8 cellular contexts compared by ENCODE assay signal in the genomic region with DNA sequence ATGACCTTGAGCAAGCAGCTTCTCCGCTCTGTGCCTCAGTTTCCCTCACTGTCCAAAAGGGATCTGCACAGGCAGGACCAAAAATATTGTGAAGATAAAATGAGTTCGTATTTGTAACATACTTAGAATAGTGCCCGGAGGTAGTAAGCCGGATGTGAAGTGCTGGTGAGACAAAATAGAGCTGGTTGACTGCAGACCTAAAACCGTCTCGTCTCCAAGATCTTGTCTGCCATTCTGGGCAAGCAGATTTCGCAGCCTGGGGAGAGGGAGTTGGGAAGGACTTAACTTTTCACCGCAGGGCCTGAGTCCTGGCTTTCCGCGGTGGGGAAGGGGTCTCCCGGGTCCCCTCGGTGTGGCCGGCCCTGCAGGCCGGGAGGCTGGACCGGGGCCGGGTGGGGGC. TPM values are rescaled to one million over a fixed set of nuclear protein-coding genes. Genes with fewer than 3 reads are reported as not detected.
DNase-seq lines count a peak whose midpoint lies in the region; ATAC-seq and TF ChIP-seq lines count a peak whose summit lies in the region.

No MANE protein-coding gene starts in this region.

- H3K4me1 Mint-ChIP-seq in activated CD4-positive, alpha-beta T cell treated with anti-CD3 and anti-CD28 coated beads, Interleukin-2, amount 10 ng/mL, durations not matched to agents 24 days and 14 days: peaks cover 18% of the 10 kb centered on the region
- peaks cover 18% of the 10 kb centered on the region for H3K4me1 Mint-ChIP-seq in WTC11
- H3K4me1 Mint-ChIP-seq in stimulated activated naive CD8-positive, alpha-beta T cell treated with anti-CD3 and anti-CD28 coated beads, Interleukin-15, amount 100 ng/mL, for 72 hours: peaks cover 6% of the 10 kb centered on the region

- peak overlapping the region; percentile 56 for H3K4me3 ChIP-seq in iPS-18a (ENCODE audit: low read length)
- H3K4me3 ChIP-seq in SJCRH30: no peak overlapping the region

- H3K36me3 Mint-ChIP-seq in activated CD4-positive, alpha-beta T cell treated with anti-CD3 and anti-CD28 coated beads, Interleukin-2, amount 10 ng/mL, durations not matched to agents 24 days and 14 days (ENCODE audit: low read depth): no peaks in the 10 kb centered on the region
- H3K36me3 Mint-ChIP-seq in WTC11: no peaks in the 10 kb centered on the region

- peak overlapping the region; percentile 76 for H3K4me3 Mint-ChIP-seq in activated CD4-positive, alpha-beta T cell treated with anti-CD3 and anti-CD28 coated beads, Interleukin-2, amount 10 ng/mL, durations not matched to agents 24 days and 14 days
- peak overlapping the region; percentile 70 for H3K4me3 Mint-ChIP-seq in WTC11
- peak overlapping the region; percentile 51 to 70 for H3K4me3 Mint-ChIP-seq in stimulated activated naive CD8-positive, alpha-beta T cell treated with anti-CD3 and anti-CD28 coated beads, Interleukin-15, amount 100 ng/mL, for 72 hours

- H3K27me3 ChIP-seq in iPS-18a (ENCODE audit: control insufficient read depth, insufficient read depth, low read length) (peaks cover 50% of the 10 kb centered on the region), SJCRH30 (peaks cover 3% of the 10 kb centered on the region; the same call in 1 of the 2 replicates)

- H3K4me1 ChIP-seq in iPS-18a (ENCODE audit: control insufficient read depth, low read depth, low read length) (peaks cover 19% of the 10 kb centered on the region), SJCRH30 (no peaks in the 10 kb centered on the region; the same call in 1 of the 2 replicates)

- DNase-seq in activated CD4-positive, alpha-beta T cell treated with anti-CD3 and anti-CD28 coated beads, Interleukin-2, amount 10 ng/mL, durations not matched to agents 24 days and 14 days: peak; percentile 69
- no peak for DNase-seq in activated CD4-positive, alpha-beta T cell treated with anti-CD3 and anti-CD28 coated beads, Interleukin-2, amount 50 U/mL, for 48 hours
- DNase-seq in WTC11 (ENCODE audit: low spot score): no peak
- no peak for DNase-seq in stimulated activated naive CD8-positive, alpha-beta T cell treated with anti-CD3 and anti-CD28 coated beads, Interleukin-15, amount 100 ng/mL, for 72 hours
- DNase-seq in SJCRH30: no peak
- DNase-seq in NCI-H2196 treated with DMSO at 0.1 percent for 48 hours (lab: John Stamatoyannopoulos, UW; ENCODE audit: unreplicated experiment): no peak

- no peak for TF ChIP-seq CTCF in WTC11 (IDR thresholded peaks at IDR 0.05)

- intact Hi-C loops in activated CD4-positive, alpha-beta T cell treated with anti-CD3 and anti-CD28 coated beads, Interleukin-2, amount 10 ng/mL, durations not matched to agents 24 days and 14 days (cut with micrococcal nuclease): no loop called here

- POLR2A ChIA-PET in WTC11 (lab: Charles Lee): interaction anchor here (1.4 to 1.9 kb wide), 2 partner anchors 13 to 29 kb away, joined by 4 to 9 read pairs; no protein-coding TSS in a partner anchor

- H3K9me3 Mint-ChIP-seq in activated CD4-positive, alpha-beta T cell treated with anti-CD3 and anti-CD28 coated beads, Interleukin-2, amount 10 ng/mL, durations not matched to agents 24 days and 14 days: no peaks in the 10 kb centered on the region
- H3K9me3 Mint-ChIP-seq in WTC11: no peaks in the 10 kb centered on the region
- H3K9me3 Mint-ChIP-seq in stimulated activated naive CD8-positive, alpha-beta T cell treated with anti-CD3 and anti-CD28 coated beads, Interleukin-15, amount 100 ng/mL, for 72 hours: no peaks in the 10 kb centered on the region

- H3K9me3 ChIP-seq in iPS-18a (ENCODE audit: control insufficient read depth, low read depth, low read length) (no peaks in the 10 kb centered on the region), SJCRH30 (replicated peaks) (no peaks in the 10 kb centered on the region)

- ATAC-seq in WTC11 (no peak), GM19463 (IDR thresholded peaks at IDR 0.05; ENCODE audit: unreplicated experiment) (no peak)
- no peak for ATAC-seq in stimulated activated naive CD8-positive, alpha-beta T cell treated with anti-CD3 and anti-CD28 coated beads, Interleukin-15, amount 100 ng/mL, for 72 hours

- no peak overlapping the region for H3K27ac ChIP-seq in iPS-18a (ENCODE audit: low read length)
- no peak overlapping the region for H3K27ac ChIP-seq in SJCRH30

- CTCF ChIA-PET in WTC11 (lab: Charles Lee): interaction anchor here (0.8 to 3.4 kb wide), 3 partner anchors 13 to 226 kb away, joined by 3 to 27 read pairs (median 3); no protein-coding TSS in a partner anchor

- no peak overlapping the region for H3K9ac ChIP-seq in iPS-18a (ENCODE audit: low read length)

- H3K27ac Mint-ChIP-seq in activated CD4-positive, alpha-beta T cell treated with anti-CD3 and anti-CD28 coated beads, Interleukin-2, amount 10 ng/mL, durations not matched to agents 24 days and 14 days: peak overlapping the region; percentile 54
- no peak overlapping the region; the same call in 1 of the 2 replicates for H3K27ac Mint-ChIP-seq in WTC11
- no peak overlapping the region for H3K27ac Mint-ChIP-seq in stimulated activated naive CD8-positive, alpha-beta T cell treated with anti-CD3 and anti-CD28 coated beads, Interleukin-15, amount 100 ng/mL, for 72 hours

- H3K36me3 ChIP-seq in iPS-18a (ENCODE audit: control insufficient read depth, low read depth, low read length) (no peaks in the 10 kb centered on the region), SJCRH30 (no peaks in the 10 kb centered on the region)

- peaks cover 5% of the 10 kb centered on the region for H3K27me3 Mint-ChIP-seq in activated CD4-positive, alpha-beta T cell treated with anti-CD3 and anti-CD28 coated beads, Interleukin-2, amount 10 ng/mL, durations not matched to agents 24 days and 14 days
- H3K27me3 Mint-ChIP-seq in WTC11 (ENCODE audit: low read depth): peaks cover 30% of the 10 kb centered on the region
- peaks cover 6% of the 10 kb centered on the region for H3K27me3 Mint-ChIP-seq in stimulated activated naive CD8-positive, alpha-beta T cell treated with anti-CD3 and anti-CD28 coated beads, Interleukin-15, amount 100 ng/mL, for 72 hours

TF ChIP-seq in WTC11, 78 proteins besides CTCF, POLR2A, EP300 and RAD21:
- no peak for TF ChIP-seq ZNF512 (CRISPR knock-in tag; IDR thresholded peaks at IDR 0.05; ENCODE audit: borderline replicate concordance)
- no peak for TF ChIP-seq TP53 (CRISPR knock-in tag; IDR thresholded peaks at IDR 0.05)
- no peak for TF ChIP-seq NFE2L1 (CRISPR knock-in tag; IDR thresholded peaks at IDR 0.05)

RNA-seq across cellular contexts. Expression of gene BBC3, which starts 8.2 kb away (rescaled TPM):
- total RNA-seq in activated CD4-positive, alpha-beta T cell treated with anti-CD3 and anti-CD28 coated beads, Interleukin-2, amount 10 ng/mL, durations not matched to agents 24 days and 14 days: 17.4 and 17.6 TPM in 2 replicates
- 29.4 to 49.5 TPM (median 32.2 TPM) in 3 replicates for total RNA-seq in WTC11 (2021)
- total RNA-seq in SJCRH30 (2014; rRNA removed; shearing (Covaris generic)): 1.7 and 2.3 TPM in 2 replicates

RNA-seq across cellular contexts. Expression of gene CCDC9, which starts 17.2 kb away (rescaled TPM):
- 40.6 and 44.6 TPM in 2 replicates for total RNA-seq in activated CD4-positive, alpha-beta T cell treated with anti-CD3 and anti-CD28 coated beads, Interleukin-2, amount 10 ng/mL, durations not matched to agents 24 days and 14 days
- 30.4 to 37.7 TPM (median 33.0 TPM) in 3 replicates for total RNA-seq in WTC11 (2021)
- total RNA-seq in SJCRH30 (2014; rRNA removed; shearing (Covaris generic)): 7.2 and 10.7 TPM in 2 replicates

RNA-seq across cellular contexts. Expression of gene INAFM1, which starts 35.5 kb away (rescaled TPM):
- 10.6 and 11.0 TPM in 2 replicates for total RNA-seq in activated CD4-positive, alpha-beta T cell treated with anti-CD3 and anti-CD28 coated beads, Interleukin-2, amount 10 ng/mL, durations not matched to agents 24 days and 14 days
- 7.0 to 8.1 TPM (median 7.3 TPM) in 3 replicates for total RNA-seq in WTC11 (2021)
- 1.4 and 2.4 TPM in 2 replicates for total RNA-seq in SJCRH30 (2014; rRNA removed; shearing (Covaris generic))
